15 cellular contexts compared by ENCODE assay signal in genomic region chr22:35837328-35837727, GRCh38.
DNase-seq lines count a peak whose midpoint lies in the region; ATAC-seq and TF ChIP-seq lines count a peak whose summit lies in the region.
"Had no signal": no experiment of that assay in that cellular context is flagged by ENCODE, and none has a peak within 500 bp of the region (broad histone marks: within the 10 kb centered on the region; RNA-seq: fewer than 3 reads in every experiment).

No MANE protein-coding gene starts in this region.

- peak overlapping the region; percentile 97 for H3K4me3 Mint-ChIP-seq in HFFc6
- H3K4me3 Mint-ChIP-seq: CD14-positive monocyte; T-helper 1 cell treated with Interleukin-12 subunit alpha and Interleukin-12 subunit beta and Interleukin-4 antibody, amounts not matched to agents 30 μg/mL and 1 μg/mL, for 36 hours had no signal

- peak overlapping the region; percentile 92 for H3K27ac Mint-ChIP-seq in HFFc6
- H3K27ac Mint-ChIP-seq: CD14-positive monocyte; T-helper 1 cell treated with Interleukin-12 subunit alpha and Interleukin-12 subunit beta and Interleukin-4 antibody, amounts not matched to agents 30 μg/mL and 1 μg/mL, for 36 hours had no signal

- TF ChIP-seq CTCF in A673 (conservative IDR thresholded peaks at IDR 0.05; ENCODE audit: low read depth, low read length), result no peak
- no peak for TF ChIP-seq CTCF in HFFc6 (IDR thresholded peaks at IDR 0.05)
- TF ChIP-seq CTCF in choroid plexus epithelial cell (conservative IDR thresholded peaks at IDR 0.05; ENCODE audit: low read depth, low read length), result no peak
- TF ChIP-seq CTCF in Peyer's patch (IDR thresholded peaks at IDR 0.05), result no peak
- TF ChIP-seq CTCF in RWPE1 (conservative IDR thresholded peaks at IDR 0.05; ENCODE audit: low read depth), result no peak

- peaks cover 55% of the 10 kb centered on the region for H3K4me1 ChIP-seq in A673 (ENCODE audit: insufficient read depth, low read length, poor library complexity, severe bottlenecking)
- peaks cover 38% of the 10 kb centered on the region for H3K4me1 ChIP-seq in mesodermal cell (ENCODE audit: control insufficient read depth, insufficient read depth, low read length, poor library complexity, severe bottlenecking)
- H3K4me1 ChIP-seq in Peyer's patch, result peaks cover 0 to 52% (median 0%) of the 10 kb centered on the region in 4 donors

- H3K36me3 ChIP-seq in A673 (ENCODE audit: insufficient read depth, low read length, poor library complexity, severe bottlenecking) (no peaks in the 10 kb centered on the region), mesodermal cell (ENCODE audit: control insufficient read depth, insufficient read depth, low read length) (peaks cover 7% of the 10 kb centered on the region), Peyer's patch (no peaks in the 10 kb centered on the region)
- H3K36me3 ChIP-seq: adrenal gland, esophagus squamous epithelium, lower lobe of right lung had no signal

- intact Hi-C loops in A673 (cut with micrococcal nuclease; ENCODE audit: unreplicated experiment), result loop anchor here (5.0 kb wide), 2 partner anchors 60 to 210 kb away; no protein-coding TSS in a partner anchor

- no peaks in the 10 kb centered on the region for H3K9me3 Mint-ChIP-seq in HFFc6
- H3K9me3 Mint-ChIP-seq: CD14-positive monocyte; T-helper 1 cell treated with Interleukin-12 subunit alpha and Interleukin-12 subunit beta and Interleukin-4 antibody, amounts not matched to agents 30 μg/mL and 1 μg/mL, for 36 hours had no signal

- no TSS peak for BruUV-seq in A673 (replicated peaks; lab: Mats Ljungman, UMichigan)

- H3K27ac ChIP-seq in A673 (ENCODE audit: low read depth, low read length, poor library complexity, severe bottlenecking) (peak overlapping the region; percentile 80), mesodermal cell (ENCODE audit: low read depth, low read length, severe bottlenecking) (peak overlapping the region; percentile 88), Peyer's patch (no peak overlapping the region), RWPE1 (no peak overlapping the region)

- CTCF ChIA-PET in A673 (lab: Charles Lee) (no interaction called here), RWPE1 (lab: Yijun Ruan, JAX) (interaction anchor here (0.6 to 1.4 kb wide), 2 partner anchors 159 to 229 kb away, joined by 3 to 4 read pairs; no protein-coding TSS in a partner anchor)

- 50 to 78% methylated on average over 1 of the region's 4 CpGs for WGBS in mesodermal cell (ENCODE audit: insufficient coverage in 2 of 2), 2 experiments

- no peak for DNase-seq in A673 (ENCODE audit: low spot score)
- DNase-seq in HFFc6, result no peak
- DNase-seq in choroid plexus epithelial cell (ENCODE audit: low read depth), result no peak
- no peak for DNase-seq in SKM-1 treated with dmso at 0.1 percent for 144 hours (lab: John Stamatoyannopoulos, UW; ENCODE audit: unreplicated experiment)
- no peak for DNase-seq in Peyer's patch
- DNase-seq in RWPE1 (ENCODE audit: low spot score), result no peak
- DNase-seq: activated CD8-positive, alpha-beta memory T cell treated with anti-CD3 and anti-CD28 coated beads for 24 hours; adrenal gland; esophagus squamous epithelium; lower lobe of right lung; NCI-H524 treated with DMSO at 0.1 percent for 48 hours had no signal

- H3K36me3 Mint-ChIP-seq in HFFc6 (ENCODE audit: low read depth), result peaks cover 12% of the 10 kb centered on the region; the same call in 1 of the 2 replicates
- H3K36me3 Mint-ChIP-seq: CD14-positive monocyte had no signal

- no peak for ATAC-seq in GM21619 (IDR thresholded peaks at IDR 0.05; ENCODE audit: unreplicated experiment)
- ATAC-seq: lower lobe of right lung had no signal

- H3K4me3 ChIP-seq in A673 (ENCODE audit: low read depth, low read length, poor library complexity, severe bottlenecking) (peak overlapping the region; percentile 60), choroid plexus epithelial cell (ENCODE audit: low read depth, low read length) (peak overlapping the region; percentile 13), mesodermal cell (ENCODE audit: extremely low read depth, insufficient read depth, low read length, poor library complexity, severe bottlenecking) (peak overlapping the region; percentile 12), Peyer's patch (peak overlapping the region in 1 of 4 donors; percentile 35)

- peaks cover 2% of the 10 kb centered on the region for H3K27me3 Mint-ChIP-seq in HFFc6 (ENCODE audit: insufficient read depth)

- no peaks in the 10 kb centered on the region for H3K27me3 ChIP-seq in A673 (replicated peaks; ENCODE audit: insufficient read depth, low read depth, low read length, poor library complexity)
- H3K27me3 ChIP-seq in Peyer's patch, result no peaks in the 10 kb centered on the region
- H3K27me3 ChIP-seq: adrenal gland, esophagus squamous epithelium had no signal

- POLR2A ChIA-PET in A673 (lab: Charles Lee; ENCODE audit: low non-redundant PET), result no interaction called here
- POLR2A ChIA-PET in RWPE1 (lab: Yijun Ruan, JAX; ENCODE audit: low non-redundant PET), result no interaction called here

- TF ChIP-seq POLR2A in Peyer's patch (IDR thresholded peaks at IDR 0.05), result no peak

- H3K9me3 ChIP-seq in A673 (ENCODE audit: low read depth, low read length, poor library complexity, severe bottlenecking) (no peaks in the 10 kb centered on the region), mesodermal cell (ENCODE audit: control insufficient read depth, low read length) (no peaks in the 10 kb centered on the region), Peyer's patch (no peaks in the 10 kb centered on the region)
- H3K9me3 ChIP-seq: adrenal gland, esophagus squamous epithelium, lower lobe of right lung had no signal

- peaks cover 69% of the 10 kb centered on the region for H3K4me1 Mint-ChIP-seq in HFFc6 (ENCODE audit: low read depth)

Comparison
In these comparisons a context has a peak if more than half of its experiments do, and no peak if none do; other contexts are left out.
1. H3K27ac ChIP-seq: peak in A673 (single experiment) and mesodermal cell (single experiment); none in Peyer's patch (0 of 4) and RWPE1 (single experiment).